In genomic region chr9:110919609-110920008, GRCh38 we compare ENCODE assay signal across 8 cellular contexts.
DNase-seq lines count a peak whose midpoint lies in the region; ATAC-seq and TF ChIP-seq lines count a peak whose summit lies in the region.
"Had no signal": no experiment of that assay in that cellular context is flagged by ENCODE, and none has a peak within 500 bp of the region (broad histone marks: within the 10 kb centered on the region; RNA-seq: fewer than 3 reads in every experiment).

No MANE protein-coding gene starts in this region.

- TF ChIP-seq EP300 in upper lobe of left lung (IDR thresholded peaks at IDR 0.05), result peak in 1 of 4 donors; percentile 34

- no peak for TF ChIP-seq POLR2A in upper lobe of left lung (IDR thresholded peaks at IDR 0.05)

- WGBS in upper lobe of left lung, 2 donors, result 55 to 71% methylated on average over 3 of the region's 3 CpGs

- no peaks in the 10 kb centered on the region for H3K27me3 ChIP-seq in upper lobe of left lung

- ATAC-seq in upper lobe of left lung (ENCODE audit: low FRiP score in 2 of 2), result peak in 1 of 2 donors; percentile 85
- ATAC-seq in HG03135 (IDR thresholded peaks at IDR 0.05; ENCODE audit: unreplicated experiment), result no peak
- ATAC-seq: Panc1 had no signal

- no peak for TF ChIP-seq CTCF in upper lobe of left lung (IDR thresholded peaks at IDR 0.05)

- H3K4me3 ChIP-seq in upper lobe of left lung, result no peak overlapping the region

- peaks cover 0 to 5% (median 3%) of the 10 kb centered on the region in 4 donors for H3K4me1 ChIP-seq in upper lobe of left lung

- peak; percentile 13 for DNase-seq in HT-29 (ENCODE audit: low spot score)
- peak; percentile 82 for DNase-seq in iris pigment epithelial cell (ENCODE audit: low read depth)
- peak in 1 of 2 donors; percentile 24 for DNase-seq in upper lobe of left lung
- DNase-seq in activated CD8-positive, alpha-beta memory T cell treated with anti-CD3 and anti-CD28 coated beads for 24 hours, result no peak
- DNase-seq in NCI-H526 treated with DMSO at 0.1 percent for 48 hours (lab: John Stamatoyannopoulos, UW), result no peak

- H3K9me3 ChIP-seq in upper lobe of left lung, result no peaks in the 10 kb centered on the region

- H3K36me3 ChIP-seq in upper lobe of left lung, result no peaks in the 10 kb centered on the region

- H3K27ac ChIP-seq in angular gyrus (ENCODE audit: low read depth, low read length) (peak overlapping the region; percentile 60), upper lobe of left lung (peak overlapping the region in 3 of 4 donors; percentile 16 to 54 (median 19))

Comparison
In these comparisons a context has a peak if more than half of its experiments do, and no peak if none do; other contexts are left out.
1. DNase-seq: peak in HT-29 (single experiment) and iris pigment epithelial cell (single experiment); none in activated CD8-positive, alpha-beta memory T cell treated with anti-CD3 and anti-CD28 coated beads for 24 hours (single experiment) and NCI-H526 treated with DMSO at 0.1 percent for 48 hours (single experiment).